8 cellular contexts compared by ENCODE assay signal in genomic region chr12:98646165-98646764, GRCh38. TPM values are rescaled to one million over a fixed set of nuclear protein-coding genes. Genes with fewer than 3 reads are reported as not detected.
DNase-seq lines count a peak whose midpoint lies in the region; ATAC-seq lines count a peak whose summit lies in the region.

No MANE protein-coding gene starts in this region.

- WGBS in trophoblast cell (ENCODE audit: extremely low coverage, insufficient coverage, insufficient read length): no CpG with 5 or more reads among the region's 7 CpGs

- H2BK5ac ChIP-seq in trophoblast cell (ENCODE audit: low read depth, low read length, poor library complexity): no peak overlapping the region

- no peak overlapping the region for H2BK12ac ChIP-seq in trophoblast cell (ENCODE audit: low read length)

- no peak overlapping the region for H3K14ac ChIP-seq in trophoblast cell (ENCODE audit: low read length)

- H3K23ac ChIP-seq in trophoblast cell (ENCODE audit: low read length): no peak overlapping the region

- H3K4me3 ChIP-seq in trophoblast cell (ENCODE audit: low read depth, low read length): peak overlapping the region; percentile 94

- H2AK5ac ChIP-seq in trophoblast cell (ENCODE audit: low read length): no peak overlapping the region

- no peak overlapping the region for H3K18ac ChIP-seq in trophoblast cell (ENCODE audit: low read length)

- peaks cover 4% of the 10 kb centered on the region for H3K36me3 Mint-ChIP-seq in activated T-cell treated with anti-CD3 and anti-CD28 coated beads, Interleukin-2, amount 50 U/mL, for 4 hours (ENCODE audit: insufficient read depth)

- no peak overlapping the region for H3K27ac ChIP-seq in trophoblast cell (ENCODE audit: low read depth, low read length)
- no peak overlapping the region for H3K27ac ChIP-seq in caudate nucleus (ENCODE audit: low read depth, low read length)

- H3K27me3 ChIP-seq in trophoblast cell (ENCODE audit: insufficient read depth, low read length): no peaks in the 10 kb centered on the region

- no peak for ATAC-seq in activated T-cell treated with anti-CD3 and anti-CD28 coated beads, Interleukin-2, amount 50 U/mL, for 4 hours
- no peak for ATAC-seq in GM21717 (IDR thresholded peaks at IDR 0.05; ENCODE audit: unreplicated experiment)

- no peak overlapping the region for H3K4ac ChIP-seq in trophoblast cell (ENCODE audit: low read depth, low read length)

- peaks cover 21% of the 10 kb centered on the region for H3K4me1 Mint-ChIP-seq in activated T-cell treated with anti-CD3 and anti-CD28 coated beads, Interleukin-2, amount 50 U/mL, for 4 hours (ENCODE audit: low read depth)

- H3K9me3 Mint-ChIP-seq in activated T-cell treated with anti-CD3 and anti-CD28 coated beads, Interleukin-2, amount 50 U/mL, for 4 hours: no peaks in the 10 kb centered on the region

- H2BK120ac ChIP-seq in trophoblast cell (ENCODE audit: insufficient read depth, low read length, poor library complexity): no peak overlapping the region

- H3K27me3 Mint-ChIP-seq in activated T-cell treated with anti-CD3 and anti-CD28 coated beads, Interleukin-2, amount 50 U/mL, for 4 hours (ENCODE audit: low read depth): no peaks in the 10 kb centered on the region

- no peak overlapping the region for H4K12ac ChIP-seq in trophoblast cell (ENCODE audit: low read depth, low read length)

- no peaks in the 10 kb centered on the region for H3K9me3 ChIP-seq in trophoblast cell (ENCODE audit: insufficient read depth, low read depth, low read length)

- H4K91ac ChIP-seq in trophoblast cell (ENCODE audit: low read depth, low read length): no peak overlapping the region

- peaks cover 13% of the 10 kb centered on the region for H3K79me2 ChIP-seq in trophoblast cell (ENCODE audit: control insufficient read depth, insufficient read depth, low read length, poor library complexity)

- no peak overlapping the region for H2AFZ ChIP-seq in trophoblast cell (ENCODE audit: insufficient read depth, low read length, poor library complexity)

- peak overlapping the region; percentile 83 for H3K4me2 ChIP-seq in trophoblast cell (ENCODE audit: low read length)

- no peak overlapping the region for H3K9ac ChIP-seq in trophoblast cell (ENCODE audit: low read length)

- in situ Hi-C loops in SK-MEL-5 (cut with HindIII; ENCODE audit: low pct_unique_long_range_greater_than_20kb, low sequenced_read_pairs): no loop called here

- no peak overlapping the region for H4K8ac ChIP-seq in trophoblast cell (ENCODE audit: low read depth, low read length)

- DNase-seq in activated T-cell treated with anti-CD3 and anti-CD28 coated beads, Interleukin-2, amount 50 U/mL, for 4 hours: no peak
- DNase-seq in activated T-cell treated with anti-CD3 and anti-CD28 coated beads, Interleukin-2, amount 50 U/mL, for 48 hours: no peak
- DNase-seq in SK-MEL-5 (ENCODE audit: low read depth, low spot score) (peak; percentile 49), fibroblast of gingiva (ENCODE audit: low read depth) (peak; percentile 11), trophoblast cell (peak in 1 of 2 donors; percentile 16), NCI-H510A treated with DMSO at 0.1 percent for 48 hours (lab: John Stamatoyannopoulos, UW) (no peak), caudate nucleus (lab: John Stamatoyannopoulos, UW) (no peak)

- H3K36me3 ChIP-seq in trophoblast cell (ENCODE audit: control insufficient read depth in 1 of 2, insufficient read depth in 2 of 2, low read length in 2 of 2): peaks cover 0 to 8% of the 10 kb centered on the region in 2 experiments

- H3K4me1 ChIP-seq in trophoblast cell (ENCODE audit: control insufficient read depth in 1 of 2, insufficient read depth in 2 of 2, low read length in 2 of 2): no peaks in the 10 kb centered on the region

- H3K79me1 ChIP-seq in trophoblast cell (ENCODE audit: low read length): peaks cover 12% of the 10 kb centered on the region

- H3K4me3 Mint-ChIP-seq in activated T-cell treated with anti-CD3 and anti-CD28 coated beads, Interleukin-2, amount 50 U/mL, for 4 hours: peak overlapping the region; percentile 97

RNA-seq across cellular contexts. Expression of gene APAF1, which starts 1.2 kb away (rescaled TPM):
- total RNA-seq in activated T-cell treated with anti-CD3 and anti-CD28 coated beads, Interleukin-2, amount 50 U/mL, for 4 hours: 1 to 10 TPM; 4.8 to 9.2 (median 6.6) TPM
- total RNA-seq in SK-MEL-5 (2014; rRNA removed; shearing (Covaris generic)): 13.9 and 20.8 TPM in 2 replicates
- 14.5 and 15.0 TPM in 2 replicates for polyA plus RNA-seq in SK-MEL-5 (2015; cell fraction: cytosol; rRNA removed)
- polyA plus RNA-seq in SK-MEL-5 (2015; cell fraction: nucleus; rRNA removed): 14.4 and 15.0 TPM in 2 replicates
- polyA plus RNA-seq in trophoblast cell (2013): 15.1 and 15.7 TPM in 2 replicates

RNA-seq across cellular contexts. Expression of gene IKBIP, which starts 1.7 kb away (rescaled TPM):
- total RNA-seq in activated T-cell treated with anti-CD3 and anti-CD28 coated beads, Interleukin-2, amount 50 U/mL, for 4 hours: 10 to 100 TPM; 12.0 to 14.5 (median 12.6) TPM
- 59.5 and 69.0 TPM in 2 replicates for total RNA-seq in SK-MEL-5 (2014; rRNA removed; shearing (Covaris generic))
- polyA plus RNA-seq in SK-MEL-5 (2015; cell fraction: cytosol; rRNA removed): 43.6 and 47.1 TPM in 2 replicates
- polyA plus RNA-seq in SK-MEL-5 (2015; cell fraction: nucleus; rRNA removed): 7.2 and 7.7 TPM in 2 replicates
- polyA plus RNA-seq in trophoblast cell (2013): 36.7 and 37.9 TPM in 2 replicates

RNA-seq across cellular contexts. Expression of gene SLC25A3, which starts 52.8 kb away (rescaled TPM):
- total RNA-seq in activated T-cell treated with anti-CD3 and anti-CD28 coated beads, Interleukin-2, amount 50 U/mL, for 4 hours: 100 to 1,000 TPM; 658 to 671 (median 664) TPM
- 959 and 1,004 TPM in 2 replicates for total RNA-seq in SK-MEL-5 (2014; rRNA removed; shearing (Covaris generic))
- polyA plus RNA-seq in SK-MEL-5 (2015; cell fraction: cytosol; rRNA removed): 712 and 741 TPM in 2 replicates
- 683 and 729 TPM in 2 replicates for polyA plus RNA-seq in SK-MEL-5 (2015; cell fraction: nucleus; rRNA removed)
- 550 and 557 TPM in 2 replicates for polyA plus RNA-seq in trophoblast cell (2013)

Comparison
In these comparisons a context has a peak if more than half of its experiments do, and no peak if none do; other contexts are left out.
1. DNase-seq: peak in SK-MEL-5 (single experiment) and fibroblast of gingiva (single experiment); none in activated T-cell treated with anti-CD3 and anti-CD28 coated beads, Interleukin-2, amount 50 U/mL, for 4 hours (single experiment), activated T-cell treated with anti-CD3 and anti-CD28 coated beads, Interleukin-2, amount 50 U/mL, for 48 hours (0 of 2), NCI-H510A treated with DMSO at 0.1 percent for 48 hours (single experiment) and caudate nucleus (0 of 61).